ENCODE assay signal across 1 cellular context in genomic region chr3:12868039-12869024, GRCh38.
TF ChIP-seq lines count a peak whose summit lies in the region.

No MANE protein-coding gene starts in this region.

TF ChIP-seq in K562, 482 proteins besides CTCF, POLR2A, EP300 and RAD21 (continued from another document and continues in another):
- TF ChIP-seq HDGF (IDR thresholded peaks at IDR 0.05) (0 out of 2 replicates have a peak, but pooled peaks have one; percentile 48), ZEB2 (IDR thresholded peaks at IDR 0.05) (peak; percentile 78), CBFB (CRISPR knock-in tag; IDR thresholded peaks at IDR 0.05) (peak; percentile 27; the same call in 1 of the 2 replicates), ZNF232 (CRISPR knock-in tag; IDR thresholded peaks at IDR 0.05) (0 out of 2 replicates have a peak, but pooled peaks have one; percentile 19), RREB1 (CRISPR knock-in tag; IDR thresholded peaks at IDR 0.05) (peak; percentile 89), ARID2 (IDR thresholded peaks at IDR 0.05) (peak; percentile 74), NR2C2 (CRISPR knock-in tag; IDR thresholded peaks at IDR 0.05) (no peak), NR2C2 (tag; IDR thresholded peaks at IDR 0.05) (peak; percentile 72), TBP (optimal IDR thresholded peaks at IDR 0.05; ENCODE audit: low read depth, low read length) (peak; percentile 6), FOS (IDR thresholded peaks at IDR 0.05; ENCODE audit: extremely low read depth, insufficient read length) (peak; percentile 34), HOMEZ (CRISPR knock-in tag; IDR thresholded peaks at IDR 0.05) (no peak), LEF1 (IDR thresholded peaks at IDR 0.05) (peak; percentile 85), COPS2 (conservative IDR thresholded peaks at IDR 0.05) (no peak), EP400 (IDR thresholded peaks at IDR 0.05) (peak; percentile 94), TARDBP (IDR thresholded peaks at IDR 0.05) (0 out of 2 replicates have a peak, but pooled peaks have one; percentile 52), SMAD1 (IDR thresholded peaks at IDR 0.05; ENCODE audit: low read depth, low read length, partially characterized antibody) (no peak), CHD4 (IDR thresholded peaks at IDR 0.05; ENCODE audit: insufficient read depth, insufficient replicate concordance, low read depth, low read length, poor library complexity, severe bottlenecking) (peak; percentile 35), ZNF431 (CRISPR knock-in tag; IDR thresholded peaks at IDR 0.05) (0 out of 2 replicates have a peak, but pooled peaks have one; percentile 27), ZC3H11A (IDR thresholded peaks at IDR 0.05; ENCODE audit: low read depth, low read length) (0 out of 2 replicates have a peak, but pooled peaks have one; percentile 48), ETV6 (IDR thresholded peaks at IDR 0.05; ENCODE audit: borderline replicate concordance in 1 of 2, low read depth in 2 of 2, low read length in 1 of 2) (peak in 1 of 2 experiments; percentile 14; a peak in 2 of 4 replicates), ETV6 (CRISPR knock-in tag; IDR thresholded peaks at IDR 0.05; ENCODE audit: borderline replicate concordance) (no peak), MXI1 (IDR thresholded peaks at IDR 0.05; ENCODE audit: low read depth, low read length) (0 out of 2 replicates have a peak, but pooled peaks have one; percentile 17), POLR2AphosphoS2 (IDR thresholded peaks at IDR 0.05; ENCODE audit: low read length) (no peak), MAX (CRISPR knock-in tag; IDR thresholded peaks at IDR 0.05) (peak; percentile 94), HIVEP1 (CRISPR knock-in tag; IDR thresholded peaks at IDR 0.05) (no peak), MTA3 (IDR thresholded peaks at IDR 0.05; ENCODE audit: borderline replicate concordance) (peak; percentile 83), ZNF140 (CRISPR knock-in tag; IDR thresholded peaks at IDR 0.05) (no peak), NKRF (IDR thresholded peaks at IDR 0.05; ENCODE audit: borderline replicate concordance) (peak; percentile 92; the same call in 1 of the 2 replicates), ETS1 (conservative IDR thresholded peaks at IDR 0.05; ENCODE audit: control insufficient read depth, low read depth, low read length) (0 out of 2 replicates have a peak, but pooled peaks have one; percentile 17), NCOA1 (IDR thresholded peaks at IDR 0.05; ENCODE audit: low read depth) (peak; percentile 45; the same call in 1 of the 2 replicates), ATF1 (CRISPR knock-in tag; IDR thresholded peaks at IDR 0.05) (no peak), ATF1 (tag; IDR thresholded peaks at IDR 0.05) (peak; percentile 87), MYC (IDR thresholded peaks at IDR 0.05; ENCODE audit: low read depth, low read length) (peak; percentile 84), MYC (CRISPR knock-in tag; IDR thresholded peaks at IDR 0.05; ENCODE audit: borderline replicate concordance, low read depth) (no peak), ERF (CRISPR knock-in tag; IDR thresholded peaks at IDR 0.05) (peak; percentile 83), GATAD2B (IDR thresholded peaks at IDR 0.05; ENCODE audit: borderline replicate concordance) (no peak; the same call in 1 of the 2 replicates), ZNF197 (CRISPR knock-in tag; IDR thresholded peaks at IDR 0.05; ENCODE audit: low read depth) (no peak; the same call in 1 of the 2 replicates), STAG1 (CRISPR knock-in tag; IDR thresholded peaks at IDR 0.05; ENCODE audit: borderline replicate concordance) (peak; percentile 68; the same call in 1 of the 2 replicates), HNRNPLL (IDR thresholded peaks at IDR 0.05; ENCODE audit: low read depth, low read length, poor library complexity, severe bottlenecking) (peak; percentile 14), MAFG (tag; conservative IDR thresholded peaks at IDR 0.05) (peak; percentile 61), CTCFL (IDR thresholded peaks at IDR 0.05; ENCODE audit: borderline replicate concordance, insufficient read depth, low read depth, low read length, poor library complexity, severe bottlenecking) (peak; percentile 76), HSF4 (CRISPR knock-in tag; IDR thresholded peaks at IDR 0.05; ENCODE audit: borderline replicate concordance) (no peak), MXD1 (CRISPR knock-in tag; IDR thresholded peaks at IDR 0.05; ENCODE audit: borderline replicate concordance, poor library complexity, severe bottlenecking) (peak; percentile 37), PML (IDR thresholded peaks at IDR 0.05; ENCODE audit: low read length) (no peak), ESRRA (IDR thresholded peaks at IDR 0.05; ENCODE audit: borderline replicate concordance, low read depth) (peak; percentile 86), ZBTB17 (CRISPR knock-in tag; IDR thresholded peaks at IDR 0.05) (no peak), NFE2 (IDR thresholded peaks at IDR 0.05; ENCODE audit: low read depth) (0 out of 2 replicates have a peak, but pooled peaks have one; percentile 21), ZNF263 (CRISPR knock-in tag; IDR thresholded peaks at IDR 0.05; ENCODE audit: borderline replicate concordance) (peak; percentile 72; the same call in 1 of the 2 replicates), TAL1 (IDR thresholded peaks at IDR 0.05) (no peak), E2F8 (IDR thresholded peaks at IDR 0.05; ENCODE audit: low read depth, partially characterized antibody) (peak; percentile 37), HMBOX1 (IDR thresholded peaks at IDR 0.05) (peak; percentile 73; the same call in 1 of the 2 replicates), FOSL1 (tag; conservative IDR thresholded peaks at IDR 0.05) (peak; percentile 98)
